In genomic region chr2:145919507-145919906, GRCh38 we compare ENCODE assay signal across 16 cellular contexts.
DNase-seq lines count a peak whose midpoint lies in the region; ATAC-seq, FAIRE-seq and TF ChIP-seq lines count a peak whose summit lies in the region.
"Had no signal": no experiment of that assay in that cellular context is flagged by ENCODE, and none has a peak within 500 bp of the region (broad histone marks: within the 10 kb centered on the region; RNA-seq: fewer than 3 reads in every experiment).

No MANE protein-coding gene starts in this region.

- TF ChIP-seq CTCF in VCaP (conservative IDR thresholded peaks at IDR 0.05) (peak; percentile 52), foreskin keratinocyte (conservative IDR thresholded peaks at IDR 0.05) (peak; percentile 40), GM10248 (IDR thresholded peaks at IDR 0.05; ENCODE audit: control extremely low read depth, extremely low read depth, low read depth, missing control alignments) (no peak)

- FAIRE-seq in A204.1 (lab: Jason Lieb, UNC) = peak; percentile 46
- peak; percentile 60 for FAIRE-seq in H54 (lab: Jason Lieb, UNC)

- H3K27me3 ChIP-seq in foreskin keratinocyte = no peaks in the 10 kb centered on the region
- H3K27me3 ChIP-seq: SJCRH30 had no signal

- POLR2A ChIA-PET in GM10248 (lab: Yijun Ruan, JAX) = no interaction called here

- DNase-seq in H54 (ENCODE audit: insufficient read length, low spot score) (no peak), foreskin keratinocyte (no peak), GM10248 (ENCODE audit: extremely low spot score) (no peak), T-helper 9 cell (no peak)
- DNase-seq: activated naive CD4-positive, alpha-beta T cell treated with anti-CD3 and anti-CD28 coated beads, Interleukin-2, amount 50 U/mL, for 16 hours; AML-193; cerebellar nuclear complex; NCI-H1930; NCI-H774; trophoblast cell had no signal

- no peak for TF ChIP-seq POLR2A in H54 (IDR thresholded peaks at IDR 0.05; ENCODE audit: low read depth, low read length)

- ATAC-seq in foreskin keratinocyte (no peak), HG03025 (IDR thresholded peaks at IDR 0.05; ENCODE audit: low FRiP score, unreplicated experiment) (no peak), GM21529 (IDR thresholded peaks at IDR 0.05; ENCODE audit: unreplicated experiment) (no peak)
- ATAC-seq: esophagus mucosa had no signal

- CTCF ChIA-PET in GM10248 (lab: Yijun Ruan, JAX) = interaction anchor here (1.2 kb wide), 1 partner anchor 10 kb away, joined by 3 read pairs; no protein-coding TSS in a partner anchor

- no peaks in the 10 kb centered on the region for H3K4me1 ChIP-seq in foreskin keratinocyte
- H3K4me1 ChIP-seq: SJCRH30 had no signal

- no peak overlapping the region for H3K27ac ChIP-seq in VCaP
- H3K27ac ChIP-seq in foreskin keratinocyte = no peak overlapping the region
- H3K27ac ChIP-seq: SJCRH30 had no signal
